Comparison of ENCODE assay signal across 1 cellular context in genomic region chr6:38702471-38703397, GRCh38.
TF ChIP-seq lines count a peak whose summit lies in the region.

Gene GLO1, minus strand, starts transcription at chr6:38703145. Its CDS starts 91 bp downstream, at chr6:38703054.

TF ChIP-seq in K562, 482 proteins besides CTCF, POLR2A, EP300 and RAD21 (continued from another document and continues in another):
- TF ChIP-seq ZNF318 (IDR thresholded peaks at IDR 0.05; ENCODE audit: borderline replicate concordance in 1 of 2, low read depth in 1 of 2) (peak in 1 of 2 experiments; percentile 75; a peak in 1 of 4 replicates), JUN (IDR thresholded peaks at IDR 0.05; ENCODE audit: borderline replicate concordance, low read depth, low read length) (peak; percentile 78), JUN (CRISPR knock-in tag; IDR thresholded peaks at IDR 0.05; ENCODE audit: borderline replicate concordance) (peak; percentile 46; the same call in 1 of the 2 replicates), YY1 (IDR thresholded peaks at IDR 0.05; ENCODE audit: borderline replicate concordance in 1 of 3, control insufficient read depth in 1 of 3, extremely low read depth in 1 of 3, insufficient read depth in 3 of 3, insufficient read length in 1 of 3, insufficient replicate concordance in 2 of 3, low read depth in 1 of 3, low read length in 2 of 3) (peak; percentile 76 to 97 (median 91)), ARID1B (IDR thresholded peaks at IDR 0.05) (peak; percentile 24; the same call in 1 of the 2 replicates), ZNF23 (CRISPR knock-in tag; IDR thresholded peaks at IDR 0.05) (no peak), ZNF76 (CRISPR knock-in tag; IDR thresholded peaks at IDR 0.05; ENCODE audit: borderline replicate concordance) (0 out of 2 replicates have a peak, but pooled peaks have one; percentile 13), NCOR1 (IDR thresholded peaks at IDR 0.05) (no peak), BHLHE40 (IDR thresholded peaks at IDR 0.05; ENCODE audit: low read length) (no peak), ZFP30 (CRISPR knock-in tag; IDR thresholded peaks at IDR 0.05; ENCODE audit: borderline replicate concordance) (no peak), GTF2E2 (tag; IDR thresholded peaks at IDR 0.05) (peak; percentile 88), KDM4B (IDR thresholded peaks at IDR 0.05; ENCODE audit: borderline replicate concordance in 2 of 2, low read depth in 1 of 2) (no peak; a peak in 1 of 4 replicates), CBFA2T3 (IDR thresholded peaks at IDR 0.05) (no peak), ZNF398 (CRISPR knock-in tag; IDR thresholded peaks at IDR 0.05) (no peak), CREB5 (CRISPR knock-in tag; IDR thresholded peaks at IDR 0.05) (no peak), ILK (tag; IDR thresholded peaks at IDR 0.05; ENCODE audit: borderline replicate concordance, low read depth) (no peak), ZNF175 (CRISPR knock-in tag; IDR thresholded peaks at IDR 0.05; ENCODE audit: low read depth) (no peak), HEY1 (CRISPR knock-in tag; IDR thresholded peaks at IDR 0.05; ENCODE audit: borderline replicate concordance) (no peak), KAT8 (IDR thresholded peaks at IDR 0.05; ENCODE audit: low read depth) (no peak), BRD9 (IDR thresholded peaks at IDR 0.05; ENCODE audit: low read depth, partially characterized antibody) (peak; percentile 97), SNRNP70 (optimal IDR thresholded peaks at IDR 0.05; ENCODE audit: low read depth, low read length) (no peak), EWSR1 (IDR thresholded peaks at IDR 0.05; ENCODE audit: borderline replicate concordance, low read depth, partially characterized antibody) (no peak), ZNF764 (CRISPR knock-in tag; IDR thresholded peaks at IDR 0.05; ENCODE audit: low read depth) (no peak), ZNF75A (CRISPR knock-in tag; IDR thresholded peaks at IDR 0.05) (no peak), HDGF (IDR thresholded peaks at IDR 0.05) (no peak), TCF3 (CRISPR knock-in tag; IDR thresholded peaks at IDR 0.05) (no peak; the same call in 1 of the 2 replicates), MCM7 (IDR thresholded peaks at IDR 0.05) (no peak), HIVEP1 (CRISPR knock-in tag; IDR thresholded peaks at IDR 0.05) (no peak), ZNF436 (CRISPR knock-in tag; IDR thresholded peaks at IDR 0.05) (no peak), TAF9B (IDR thresholded peaks at IDR 0.05; ENCODE audit: partially characterized antibody) (peak; percentile 81), KLF1 (tag; IDR thresholded peaks at IDR 0.05) (no peak), KDM2B (CRISPR knock-in tag; IDR thresholded peaks at IDR 0.05) (no peak), RUNX1 (IDR thresholded peaks at IDR 0.05; ENCODE audit: low read depth) (no peak; the same call in 1 of the 2 replicates), ZBTB33 (CRISPR knock-in tag; IDR thresholded peaks at IDR 0.05) (peak; percentile 50; the same call in 1 of the 2 replicates), SREBF1 (IDR thresholded peaks at IDR 0.05; ENCODE audit: borderline replicate concordance, low read depth, low read length) (no peak), MCM3 (IDR thresholded peaks at IDR 0.05) (no peak), PCBP1 (IDR thresholded peaks at IDR 0.05; ENCODE audit: low read depth, low read length, poor library complexity, severe bottlenecking) (peak; percentile 84), CC2D1A (IDR thresholded peaks at IDR 0.05) (no peak), RFX1 (IDR thresholded peaks at IDR 0.05) (no peak), NBN (IDR thresholded peaks at IDR 0.05; ENCODE audit: low read depth) (no peak; the same call in 1 of the 2 replicates), ELF4 (CRISPR knock-in tag; IDR thresholded peaks at IDR 0.05) (no peak)
- TF ChIP-seq, protein P1, sequence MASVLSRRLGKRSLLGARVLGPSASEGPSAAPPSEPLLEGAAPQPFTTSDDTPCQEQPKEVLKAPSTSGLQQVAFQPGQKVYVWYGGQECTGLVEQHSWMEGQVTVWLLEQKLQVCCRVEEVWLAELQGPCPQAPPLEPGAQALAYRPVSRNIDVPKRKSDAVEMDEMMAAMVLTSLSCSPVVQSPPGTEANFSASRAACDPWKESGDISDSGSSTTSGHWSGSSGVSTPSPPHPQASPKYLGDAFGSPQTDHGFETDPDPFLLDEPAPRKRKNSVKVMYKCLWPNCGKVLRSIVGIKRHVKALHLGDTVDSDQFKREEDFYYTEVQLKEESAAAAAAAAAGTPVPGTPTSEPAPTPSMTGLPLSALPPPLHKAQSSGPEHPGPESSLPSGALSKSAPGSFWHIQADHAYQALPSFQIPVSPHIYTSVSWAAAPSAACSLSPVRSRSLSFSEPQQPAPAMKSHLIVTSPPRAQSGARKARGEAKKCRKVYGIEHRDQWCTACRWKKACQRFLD (CRISPR knock-in tag; IDR thresholded peaks at IDR 0.05): no peak; the same call in 1 of the 2 replicates
- TF ChIP-seq, protein P2, sequence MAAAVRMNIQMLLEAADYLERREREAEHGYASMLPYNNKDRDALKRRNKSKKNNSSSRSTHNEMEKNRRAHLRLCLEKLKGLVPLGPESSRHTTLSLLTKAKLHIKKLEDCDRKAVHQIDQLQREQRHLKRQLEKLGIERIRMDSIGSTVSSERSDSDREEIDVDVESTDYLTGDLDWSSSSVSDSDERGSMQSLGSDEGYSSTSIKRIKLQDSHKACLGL (CRISPR knock-in tag; IDR thresholded peaks at IDR 0.05; ENCODE audit: borderline replicate concordance, poor library complexity, severe bottlenecking): no peak
- TF ChIP-seq, protein P3, sequence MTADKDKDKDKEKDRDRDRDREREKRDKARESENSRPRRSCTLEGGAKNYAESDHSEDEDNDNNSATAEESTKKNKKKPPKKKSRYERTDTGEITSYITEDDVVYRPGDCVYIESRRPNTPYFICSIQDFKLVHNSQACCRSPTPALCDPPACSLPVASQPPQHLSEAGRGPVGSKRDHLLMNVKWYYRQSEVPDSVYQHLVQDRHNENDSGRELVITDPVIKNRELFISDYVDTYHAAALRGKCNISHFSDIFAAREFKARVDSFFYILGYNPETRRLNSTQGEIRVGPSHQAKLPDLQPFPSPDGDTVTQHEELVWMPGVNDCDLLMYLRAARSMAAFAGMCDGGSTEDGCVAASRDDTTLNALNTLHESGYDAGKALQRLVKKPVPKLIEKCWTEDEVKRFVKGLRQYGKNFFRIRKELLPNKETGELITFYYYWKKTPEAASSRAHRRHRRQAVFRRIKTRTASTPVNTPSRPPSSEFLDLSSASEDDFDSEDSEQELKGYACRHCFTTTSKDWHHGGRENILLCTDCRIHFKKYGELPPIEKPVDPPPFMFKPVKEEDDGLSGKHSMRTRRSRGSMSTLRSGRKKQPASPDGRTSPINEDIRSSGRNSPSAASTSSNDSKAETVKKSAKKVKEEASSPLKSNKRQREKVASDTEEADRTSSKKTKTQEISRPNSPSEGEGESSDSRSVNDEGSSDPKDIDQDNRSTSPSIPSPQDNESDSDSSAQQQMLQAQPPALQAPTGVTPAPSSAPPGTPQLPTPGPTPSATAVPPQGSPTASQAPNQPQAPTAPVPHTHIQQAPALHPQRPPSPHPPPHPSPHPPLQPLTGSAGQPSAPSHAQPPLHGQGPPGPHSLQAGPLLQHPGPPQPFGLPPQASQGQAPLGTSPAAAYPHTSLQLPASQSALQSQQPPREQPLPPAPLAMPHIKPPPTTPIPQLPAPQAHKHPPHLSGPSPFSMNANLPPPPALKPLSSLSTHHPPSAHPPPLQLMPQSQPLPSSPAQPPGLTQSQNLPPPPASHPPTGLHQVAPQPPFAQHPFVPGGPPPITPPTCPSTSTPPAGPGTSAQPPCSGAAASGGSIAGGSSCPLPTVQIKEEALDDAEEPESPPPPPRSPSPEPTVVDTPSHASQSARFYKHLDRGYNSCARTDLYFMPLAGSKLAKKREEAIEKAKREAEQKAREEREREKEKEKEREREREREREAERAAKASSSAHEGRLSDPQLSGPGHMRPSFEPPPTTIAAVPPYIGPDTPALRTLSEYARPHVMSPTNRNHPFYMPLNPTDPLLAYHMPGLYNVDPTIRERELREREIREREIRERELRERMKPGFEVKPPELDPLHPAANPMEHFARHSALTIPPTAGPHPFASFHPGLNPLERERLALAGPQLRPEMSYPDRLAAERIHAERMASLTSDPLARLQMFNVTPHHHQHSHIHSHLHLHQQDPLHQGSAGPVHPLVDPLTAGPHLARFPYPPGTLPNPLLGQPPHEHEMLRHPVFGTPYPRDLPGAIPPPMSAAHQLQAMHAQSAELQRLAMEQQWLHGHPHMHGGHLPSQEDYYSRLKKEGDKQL (CRISPR knock-in tag; IDR thresholded peaks at IDR 0.05; ENCODE audit: borderline replicate concordance): 0 out of 2 replicates have a peak, but pooled peaks have one; percentile 39
